ENCODE assay signal across 23 cellular contexts in the genomic region with DNA sequence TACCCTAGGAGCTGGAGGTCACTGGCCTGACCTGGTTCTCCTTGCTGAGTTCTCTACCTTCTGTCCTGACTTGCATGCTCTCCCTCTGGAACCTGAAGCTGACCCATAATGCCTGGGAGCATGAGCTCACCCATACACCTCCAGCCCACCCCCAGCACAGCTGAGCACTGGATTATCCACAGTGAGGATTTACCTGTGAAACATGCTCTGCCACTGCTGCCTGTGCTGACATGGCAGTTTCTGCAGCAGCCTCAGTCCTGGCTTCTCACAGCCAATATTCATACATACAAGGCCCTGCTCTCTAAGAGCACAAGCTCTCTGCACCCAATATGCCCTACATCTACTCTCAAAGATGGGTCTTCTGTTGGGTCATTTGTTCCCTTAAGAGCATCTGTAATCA. TPM values are rescaled to one million over a fixed set of nuclear protein-coding genes. Genes with fewer than 3 reads are reported as not detected.
DNase-seq lines count a peak whose midpoint lies in the region; ATAC-seq, FAIRE-seq and TF ChIP-seq lines count a peak whose summit lies in the region.
"Had no signal": no experiment of that assay in that cellular context is flagged by ENCODE, and none has a peak within 500 bp of the region (broad histone marks: within the 10 kb centered on the region; RNA-seq: fewer than 3 reads in every experiment).

No MANE protein-coding gene starts in this region.

- H3K4me3 ChIP-seq in K562: no peak overlapping the region
- H3K4me3 ChIP-seq in neutrophil (ENCODE audit: low read depth in 1 of 2, low read length in 1 of 2): peak overlapping the region; percentile 79 to 95
- H3K4me3 ChIP-seq: BLaER1 treated with 17β-estradiol and CSF1 and Interleukin-3, amounts not matched to agents 10 nM and 100 nM had no signal

- no TSS peak for BruUV-seq in K562 (replicated peaks; lab: Mats Ljungman, UMichigan)

- CTCF ChIA-PET in K562 (lab: Yijun Ruan, JAX; ENCODE audit: low intra/inter-chr PET ratio): no interaction called here

- peak overlapping the region; percentile 95 to 100 (median 98) for H3K27ac Mint-ChIP-seq in immature natural killer cell
- H3K27ac Mint-ChIP-seq: CD8-positive, alpha-beta T cell had no signal

- H3K9me1 ChIP-seq in K562 (ENCODE audit: control insufficient read depth, insufficient read depth, low read length): no peaks in the 10 kb centered on the region

- H3K27me3 ChIP-seq in K562 (ENCODE audit: control insufficient read depth in 2 of 2, insufficient read depth in 2 of 2, low read length in 2 of 2): peaks cover 0 to 27% of the 10 kb centered on the region in 2 experiments; a peak in 4 of 5 replicates
- H3K27me3 ChIP-seq in neutrophil: no peaks in the 10 kb centered on the region
- H3K27me3 ChIP-seq: BLaER1 treated with 17β-estradiol and CSF1 and Interleukin-3, amounts not matched to agents 10 nM and 100 nM had no signal

- in situ Hi-C loops in K562 (cut with MboI): no loop called here

- ATAC-seq in K562 (no peak), GM19467 (IDR thresholded peaks at IDR 0.05; ENCODE audit: unreplicated experiment) (no peak)
- ATAC-seq: CD8-positive, alpha-beta T cell had no signal

- H3K4me1 Mint-ChIP-seq in immature natural killer cell: peaks cover 92 to 97% of the 10 kb centered on the region in 2 donors

- H3K4me1 ChIP-seq in K562 (replicated peaks in 1 of 2; ENCODE audit: control insufficient read depth in 2 of 2, insufficient read depth in 2 of 2, low read length in 2 of 2): no peaks in the 10 kb centered on the region; a peak in 1 of 5 replicates
- H3K4me1 ChIP-seq in neutrophil (ENCODE audit: control insufficient read depth in 1 of 2, insufficient read depth in 1 of 2, low read depth in 1 of 2, low read length in 1 of 2): peaks cover 61 to 99% of the 10 kb centered on the region in 2 experiments

- peaks cover 27 to 31% (median 30%) of the 10 kb centered on the region in 3 donors for H3K36me3 Mint-ChIP-seq in immature natural killer cell
- H3K36me3 Mint-ChIP-seq: CD8-positive, alpha-beta T cell had no signal

- no peak overlapping the region for H3K27ac ChIP-seq in K562 (ENCODE audit: extremely low read depth, low read depth, low read length)
- H3K27ac ChIP-seq in neutrophil: peak overlapping the region; percentile 93
- H3K27ac ChIP-seq: BLaER1 treated with 17β-estradiol and CSF1 and Interleukin-3, amounts not matched to agents 10 nM and 100 nM had no signal

- H3K9me3 ChIP-seq in K562 (replicated peaks; ENCODE audit: control insufficient read depth, insufficient read depth, low read depth, low read length) (no peaks in the 10 kb centered on the region), neutrophil (no peaks in the 10 kb centered on the region)

- TF ChIP-seq CTCF in K562 (IDR thresholded peaks at IDR 0.05 in 2 of 3, conservative IDR thresholded peaks at IDR 0.05 in 1 of 3; ENCODE audit: insufficient read depth in 2 of 3, low read depth in 1 of 3, low read length in 3 of 3) (no peak), neutrophil (IDR thresholded peaks at IDR 0.05) (no peak)

- no peak for TF ChIP-seq RAD21 in K562 (CRISPR knock-in tag; conservative IDR thresholded peaks at IDR 0.05 in 1 of 2, IDR thresholded peaks at IDR 0.05 in 1 of 2)

- peaks cover 0 to 3% (median 3%) of the 10 kb centered on the region in 3 donors for H3K27me3 Mint-ChIP-seq in immature natural killer cell (ENCODE audit: low read depth in 3 of 3)

- no peak overlapping the region for H3K4me2 ChIP-seq in K562 (ENCODE audit: insufficient read depth, low read length)
- H3K4me2 ChIP-seq: BLaER1 treated with 17β-estradiol and CSF1 and Interleukin-3, amounts not matched to agents 10 nM and 100 nM had no signal

- TF ChIP-seq POLR2A in K562 (conservative IDR thresholded peaks at IDR 0.05): no peak

- peak overlapping the region; percentile 93 to 99 (median 98) for H3K4me3 Mint-ChIP-seq in immature natural killer cell
- H3K4me3 Mint-ChIP-seq: CD8-positive, alpha-beta T cell had no signal

- FAIRE-seq in K562 (lab: Jason Lieb, UNC): no peak
- FAIRE-seq: GM12891 had no signal

- intact Hi-C loops in K562 (cut with micrococcal nuclease): no loop called here

- no peak overlapping the region for H3K9ac ChIP-seq in K562 (ENCODE audit: insufficient read depth in 1 of 2, low read depth in 2 of 2, low read length in 2 of 2)
- H3K9ac ChIP-seq: BLaER1 treated with 17β-estradiol and CSF1 and Interleukin-3, amounts not matched to agents 10 nM and 100 nM had no signal

- no peaks in the 10 kb centered on the region for H3K36me3 ChIP-seq in K562 (ENCODE audit: control insufficient read depth, insufficient read depth, low read length)
- peaks cover 88% of the 10 kb centered on the region for H3K36me3 ChIP-seq in neutrophil
- H3K36me3 ChIP-seq: BLaER1 treated with 17β-estradiol and CSF1 and Interleukin-3, amounts not matched to agents 10 nM and 100 nM had no signal

- no peak overlapping the region for H2AFZ ChIP-seq in K562 (ENCODE audit: low read depth, low read length)

- POLR2A ChIA-PET in K562 (lab: Yijun Ruan, JAX): no interaction called here

- DNase-seq in K562 (ENCODE audit: extremely low read depth in 1 of 4, low spot score in 3 of 4) (no peak), immature natural killer cell (no peak), cortex of kidney (lab: John Stamatoyannopoulos, UW) (no peak), DMS 273 (lab: John Stamatoyannopoulos, UW; ENCODE audit: unreplicated experiment) (no peak), NCI-H2107 treated with DMSO at 0.1 percent for 48 hours (lab: John Stamatoyannopoulos, UW; ENCODE audit: unreplicated experiment) (no peak)
- DNase-seq: ACHN, DMS153, GOT3, Kasumi-1, NCI-H1694, NCI-H2081, NCI-H2171 treated with DMSO at 0.1 percent for 48 hours, NCI-H526 treated with DMSO at 0.1 percent for 48 hours, OCI-M1, Right ventricle myocardium superior had no signal

- H3K79me2 ChIP-seq in K562 (ENCODE audit: control insufficient read depth, insufficient read depth, low read length): no peaks in the 10 kb centered on the region

- no peak for TF ChIP-seq EP300 in K562 (IDR thresholded peaks at IDR 0.05; ENCODE audit: low read length)

- H4K20me1 ChIP-seq in K562 (replicated peaks; ENCODE audit: control insufficient read depth, insufficient read depth, low read length): no peaks in the 10 kb centered on the region
- H4K20me1 ChIP-seq: BLaER1 treated with 17β-estradiol and CSF1 and Interleukin-3, amounts not matched to agents 10 nM and 100 nM had no signal

- no peaks in the 10 kb centered on the region for H3K9me3 Mint-ChIP-seq in immature natural killer cell
- H3K9me3 Mint-ChIP-seq: CD8-positive, alpha-beta T cell had no signal

RNA-seq across cellular contexts. Expression of gene CXCR2, which starts 5.0 kb away (rescaled TPM):
- total RNA-seq in K562 (2011; cell fraction: chromatin; rRNA removed; ENCODE audit: low replicate concordance): not detected in 2 replicates
- total RNA-seq in K562 (2011; cell fraction: nucleolus; rRNA removed): not detected in 2 replicates
- not detected in 2 replicates for total RNA-seq in K562 (2011; cell fraction: nucleoplasm; rRNA removed)
- total RNA-seq in K562 (2014; rRNA removed) (not detected in 2 replicates), K562 (2014; rRNA removed; fragmentation: Illumina TruSeq; extraction: Trizol) (not detected in 2 replicates), K562 (2015; rRNA removed; fragmentation: Illumina TruSeq; extraction: Trizol) (not detected in 2 replicates), K562 (2021) (not detected in 2 replicates)
- polyA plus RNA-seq in K562 (2011; rRNA removed) (not detected in 2 replicates), K562 (2014; fragmentation: Illumina TruSeq; extraction: Trizol) (not detected in 2 replicates), K562 (2014; fragmentation: Nextera tagmentation; extraction: Ambion mirVana) (not detected), K562 (2014; rRNA removed) (not detected in 2 replicates), immature natural killer cell (100 to 1,000 TPM in 1 of 3 donors, 10 to 100 TPM in 2; 34.2 to 117 (median 75.7) TPM)
- not detected in 2 replicates for polyA plus RNA-seq in K562 (2011; cell fraction: cytosol; rRNA removed)
- polyA plus RNA-seq in K562 (2011; cell fraction: nucleus; rRNA removed): not detected in 2 replicates
- 0.03 TPM in 1 of 2 replicates, not detected in the other for polyA plus RNA-seq in K562 (2012)
- polyA minus RNA-seq in K562 (2011; rRNA and poly(A)+ RNA removed): not detected in 2 replicates
- polyA minus RNA-seq in K562 (2011; cell fraction: cytosol; rRNA and poly(A)+ RNA removed): not detected in 2 replicates
- polyA minus RNA-seq in K562 (2011; cell fraction: nucleus; rRNA and poly(A)+ RNA removed): not detected in 2 replicates
- total RNA-seq: CD8-positive, alpha-beta T cell; G401; MCF 10A; SK-MEL-5 had no signal

RNA-seq across cellular contexts. Expression of gene CXCR1, which starts 35.9 kb away (rescaled TPM):
- total RNA-seq in K562 (2011; cell fraction: chromatin; rRNA removed; ENCODE audit: low replicate concordance): not detected in 2 replicates
- total RNA-seq in K562 (2011; cell fraction: nucleolus; rRNA removed): not detected in 2 replicates
- total RNA-seq in K562 (2011; cell fraction: nucleoplasm; rRNA removed): not detected in 2 replicates
- not detected in 2 replicates for total RNA-seq in K562 (2014; rRNA removed)
- not detected in 2 replicates for total RNA-seq in K562 (2014; rRNA removed; fragmentation: Illumina TruSeq; extraction: Trizol)
- not detected in 2 replicates for total RNA-seq in K562 (2015; rRNA removed; fragmentation: Illumina TruSeq; extraction: Trizol)
- not detected in 2 replicates for total RNA-seq in K562 (2021)
- polyA plus RNA-seq in K562 (2011; rRNA removed): not detected in 2 replicates
- polyA plus RNA-seq in K562 (2011; cell fraction: cytosol; rRNA removed): not detected in 2 replicates
- not detected in 2 replicates for polyA plus RNA-seq in K562 (2011; cell fraction: nucleus; rRNA removed)
- 0.04 TPM in 1 of 2 replicates, not detected in the other for polyA plus RNA-seq in K562 (2012)
- polyA plus RNA-seq in K562 (2014; fragmentation: Illumina TruSeq; extraction: Trizol): not detected in 2 replicates
- not detected for polyA plus RNA-seq in K562 (2014; fragmentation: Nextera tagmentation; extraction: Ambion mirVana)
- polyA plus RNA-seq in K562 (2014; rRNA removed): not detected in 2 replicates
- polyA minus RNA-seq in K562 (2011; rRNA and poly(A)+ RNA removed): not detected in 2 replicates
- polyA minus RNA-seq in K562 (2011; cell fraction: cytosol; rRNA and poly(A)+ RNA removed): not detected in 2 replicates
- polyA minus RNA-seq in K562 (2011; cell fraction: nucleus; rRNA and poly(A)+ RNA removed): not detected in 2 replicates
- 10 to 100 TPM; 13.0 to 64.7 (median 30.5) TPM for polyA plus RNA-seq in immature natural killer cell
- total RNA-seq: CD8-positive, alpha-beta T cell; G401; SK-MEL-5 had no signal

Comparison
In these comparisons a context has a peak if more than half of its experiments do, and no peak if none do; other contexts are left out.
1. RNA of gene CXCR2, which starts 5.0 kb away (polyA plus RNA-seq): 34.2 to 117 TPM in immature natural killer cell; 0.03 TPM in K562; every median in the first group is over 10 times any median in the second.
2. RNA of gene CXCR1, which starts 35.9 kb away (polyA plus RNA-seq): 13.0 to 64.7 TPM in immature natural killer cell; 0.04 TPM in K562; every median in the first group is over 10 times any median in the second.